In the genomic region with DNA sequence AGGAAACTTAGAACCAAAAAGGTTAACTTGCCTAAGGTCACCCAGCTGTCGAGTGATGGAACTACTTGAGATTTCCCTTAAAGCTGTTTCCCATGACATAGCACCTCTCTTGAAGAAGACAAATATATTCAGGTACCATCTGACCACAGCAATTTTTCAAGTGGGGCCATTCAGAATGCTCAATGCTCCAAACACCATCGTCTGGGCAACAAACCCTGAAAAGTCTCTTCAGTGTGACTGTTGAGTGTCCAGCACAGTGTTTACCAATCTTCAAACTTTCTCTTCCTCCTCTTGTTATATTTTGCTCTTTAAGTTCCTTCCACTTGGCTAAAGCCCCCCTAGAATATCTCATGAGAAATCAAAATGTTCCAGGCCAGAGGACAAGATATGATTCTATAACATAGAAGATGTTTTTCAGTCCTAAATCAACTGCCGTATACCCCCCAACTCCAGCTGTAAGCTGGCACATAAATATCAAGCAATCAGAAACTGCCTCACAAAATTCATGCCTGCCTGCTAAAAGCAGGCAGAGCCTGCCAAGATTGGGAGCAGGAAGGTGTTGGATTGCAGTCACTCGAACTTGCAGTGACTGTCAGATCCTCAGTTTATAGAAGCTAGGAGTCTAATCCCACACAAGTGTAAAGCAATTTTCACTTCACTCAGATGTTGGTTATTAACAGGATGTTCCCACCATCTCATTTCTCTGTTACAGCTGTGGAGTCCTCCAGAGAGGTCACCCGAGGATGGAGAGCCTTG, we compare ENCODE assay signal across 21 cellular contexts.
"Had no signal": no experiment of that assay in that cellular context is flagged by ENCODE, and none has a peak within 500 bp of the region (broad histone marks: within the 10 kb centered on the region; RNA-seq: fewer than 3 reads in every experiment).

No MANE protein-coding gene starts in this region.

- H3K36me3 Mint-ChIP-seq: activated naive CD8-positive, alpha-beta T cell had no signal

- H3K4me1 ChIP-seq: adrenal gland, ascending aorta, foreskin keratinocyte, sigmoid colon, upper lobe of right lung had no signal

- H3K9me3 ChIP-seq: adrenal gland, ascending aorta, sigmoid colon, upper lobe of right lung had no signal

- H3K36me3 ChIP-seq: adrenal gland, ascending aorta, brain microvascular endothelial cell, sigmoid colon, upper lobe of right lung, WERI-Rb-1 had no signal

- H3K4me3 ChIP-seq: adrenal gland, ascending aorta, sigmoid colon, smooth muscle cell, upper lobe of right lung had no signal

- H3K27me3 ChIP-seq: adrenal gland, ascending aorta, brain microvascular endothelial cell, foreskin keratinocyte, sigmoid colon, upper lobe of right lung had no signal

- H3K27ac ChIP-seq: adrenal gland, ascending aorta, brain microvascular endothelial cell, foreskin keratinocyte, sigmoid colon, upper lobe of right lung, WERI-Rb-1 had no signal

- H3K4me3 Mint-ChIP-seq: activated naive CD8-positive, alpha-beta T cell; activated T-helper 17 cell treated with anti-CD3 and anti-CD28 coated beads, Interleukin-2, amount 50 U/mL, for 72 hours; nephron had no signal

- DNase-seq: activated CD4-positive, CD25-positive, alpha-beta regulatory T cell treated with anti-CD3 and anti-CD28 coated beads, Interleukin-2, amount 50 U/mL, for 72 hours; activated naive CD4-positive, alpha-beta T cell; activated T-cell treated with anti-CD3 and anti-CD28 coated beads, Interleukin-2, amount 50 U/mL, for 1 hour; adrenal gland; brain microvascular endothelial cell; central memory CD4-positive, alpha-beta T cell; dermis blood vessel endothelial cell; effector CD8-positive, alpha-beta T cell; foreskin keratinocyte; mesenchymal stem cell; sigmoid colon; stimulated activated CD4-positive, alpha-beta T cell treated with anti-CD3 and anti-CD28 coated beads, Interleukin-15, amount 100 ng/mL, for 24 hours; stimulated activated naive CD4-positive, alpha-beta T cell treated with Interleukin-2 at 50 U/mL for 16 hours; T-helper 1 cell; upper lobe of right lung; WERI-Rb-1 had no signal

- H3K9me3 Mint-ChIP-seq: activated T-helper 17 cell treated with anti-CD3 and anti-CD28 coated beads, Interleukin-2, amount 50 U/mL, for 72 hours; nephron had no signal

- H3K27ac Mint-ChIP-seq: activated naive CD8-positive, alpha-beta T cell; activated T-helper 17 cell treated with anti-CD3 and anti-CD28 coated beads, Interleukin-2, amount 50 U/mL, for 72 hours; nephron had no signal

- ATAC-seq: activated T-helper 17 cell treated with anti-CD3 and anti-CD28 coated beads, Interleukin-2, amount 50 U/mL, for 72 hours; foreskin keratinocyte; upper lobe of right lung had no signal

- H3K27me3 Mint-ChIP-seq: activated T-helper 17 cell treated with anti-CD3 and anti-CD28 coated beads, Interleukin-2, amount 50 U/mL, for 72 hours had no signal

- H3K4me1 Mint-ChIP-seq: activated T-helper 17 cell treated with anti-CD3 and anti-CD28 coated beads, Interleukin-2, amount 50 U/mL, for 72 hours; nephron had no signal
